ENCODE assay signal across 1 cellular context in genomic region chr17:74776044-74776962, GRCh38.
TF ChIP-seq lines count a peak whose summit lies in the region.

Gene NAT9, minus strand, starts transcription at chr17:74776345. Its CDS starts 647 bp downstream, at chr17:74775698.

TF ChIP-seq in HepG2, 621 proteins besides CTCF, POLR2A, EP300 and RAD21 (continued from another document):
- peak; percentile 84 for TF ChIP-seq ZNF574 (CRISPR knock-in tag; IDR thresholded peaks at IDR 0.05)
- no peak for TF ChIP-seq ZMAT5 (CRISPR knock-in tag; IDR thresholded peaks at IDR 0.05; ENCODE audit: borderline replicate concordance, low read depth)
- TF ChIP-seq REXO4 (CRISPR knock-in tag; IDR thresholded peaks at IDR 0.05; ENCODE audit: borderline replicate concordance), result no peak
- no peak for TF ChIP-seq SNRNP70 (IDR thresholded peaks at IDR 0.05; ENCODE audit: low read depth, low read length)
- no peak for TF ChIP-seq MAFG (CRISPR knock-in tag; IDR thresholded peaks at IDR 0.05)
- TF ChIP-seq SUZ12 (IDR thresholded peaks at IDR 0.05; ENCODE audit: low read depth, low read length), result no peak
- TF ChIP-seq ZNF280B (CRISPR knock-in tag; IDR thresholded peaks at IDR 0.05; ENCODE audit: borderline replicate concordance), result peak; percentile 91
- TF ChIP-seq CC2D1A (CRISPR knock-in tag; IDR thresholded peaks at IDR 0.05), result no peak
- TF ChIP-seq SCMH1 (CRISPR knock-in tag; IDR thresholded peaks at IDR 0.05; ENCODE audit: borderline replicate concordance), result no peak
- TF ChIP-seq ZNF235 (CRISPR knock-in tag; IDR thresholded peaks at IDR 0.05; ENCODE audit: borderline replicate concordance), result peak; percentile 19; the same call in 1 of the 2 replicates
- peak; percentile 57 for TF ChIP-seq XRCC5 (optimal IDR thresholded peaks at IDR 0.05; ENCODE audit: low read length)
- TF ChIP-seq ZBTB14 (CRISPR knock-in tag; IDR thresholded peaks at IDR 0.05), result no peak
- no peak for TF ChIP-seq HNF1A (IDR thresholded peaks at IDR 0.05; ENCODE audit: low read depth)
- peak; percentile 78 for TF ChIP-seq HNF1A (CRISPR knock-in tag; IDR thresholded peaks at IDR 0.05; ENCODE audit: borderline replicate concordance)
- TF ChIP-seq ZFP91 (CRISPR knock-in tag; IDR thresholded peaks at IDR 0.05; ENCODE audit: borderline replicate concordance), result peak; percentile 65; the same call in 1 of the 2 replicates
- TF ChIP-seq TMF1 (CRISPR knock-in tag; IDR thresholded peaks at IDR 0.05; ENCODE audit: low read depth), result no peak; the same call in 1 of the 2 replicates
- no peak for TF ChIP-seq MEIS2 (CRISPR knock-in tag; IDR thresholded peaks at IDR 0.05)
- TF ChIP-seq ZNF740 (CRISPR knock-in tag; IDR thresholded peaks at IDR 0.05), result no peak
- no peak for TF ChIP-seq HNRNPUL1 (IDR thresholded peaks at IDR 0.05; ENCODE audit: low read depth, low read length)
- TF ChIP-seq ETV6 (CRISPR knock-in tag; conservative IDR thresholded peaks at IDR 0.05), result no peak; the same call in 1 of the 2 replicates
- TF ChIP-seq ZNF367 (CRISPR knock-in tag; IDR thresholded peaks at IDR 0.05; ENCODE audit: borderline replicate concordance), result no peak
- TF ChIP-seq ZNF556 (CRISPR knock-in tag; IDR thresholded peaks at IDR 0.05; ENCODE audit: borderline replicate concordance), result peak; percentile 72; the same call in 1 of the 2 replicates
